ENCODE assay signal across 27 cellular contexts in genomic region chr11:38323961-38324761, GRCh38.
A peak's percentile ranks its signal among the peaks of the same experiment; 100 is the strongest.
DNase-seq lines count a peak whose midpoint lies in the region; ATAC-seq and TF ChIP-seq lines count a peak whose summit lies in the region.
"Had no signal": no experiment of that assay in that cellular context is flagged by ENCODE, and none has a peak within 500 bp of the region (broad histone marks: within the 10 kb centered on the region; RNA-seq: fewer than 3 reads in every experiment).

No MANE protein-coding gene starts in this region.

- H3K4me1 ChIP-seq in OCI-LY3 (ENCODE audit: low read length): no peaks in the 10 kb centered on the region
- H3K4me1 ChIP-seq: Caco-2, gastrocnemius medialis, suprapubic skin, upper lobe of right lung had no signal

- peak; percentile 60 for DNase-seq in DMS53 (lab: John Stamatoyannopoulos, UW)
- DNase-seq in DMS53 treated with DMSO at 0.1 percent for 48 hours (lab: John Stamatoyannopoulos, UW; ENCODE audit: unreplicated experiment): no peak
- peak; percentile 1 for DNase-seq in choroid plexus epithelial cell (ENCODE audit: low read depth)
- DNase-seq in myocyte (ENCODE audit: low read depth): peak; percentile 66
- DNase-seq in immature natural killer cell: no peak
- DNase-seq in HT-29 (ENCODE audit: low spot score): no peak
- DNase-seq: activated CD4-positive, alpha-beta memory T cell treated with anti-CD3 and anti-CD28 coated beads for 36 hours; activated naive CD4-positive, alpha-beta T cell treated with Interleukin-2 at 50 U/mL for 16 hours; Caco-2; DMS79 treated with DMSO at 0.1 percent for 48 hours; gastrocnemius medialis; left colon; NCI-H1092; NCI-H187; NCI-H446 treated with DMSO at 0.1 percent for 48 hours; SK-N-SH; stimulated activated naive CD4-positive, alpha-beta T cell treated with Interleukin-2 at 50 U/mL for 16 hours; upper lobe of right lung had no signal

- H3K4me3 ChIP-seq in OCI-LY3 (ENCODE audit: low read length): no peak overlapping the region
- no peak overlapping the region for H3K4me3 ChIP-seq in choroid plexus epithelial cell (ENCODE audit: low read depth, low read length)
- H3K4me3 ChIP-seq: gastrocnemius medialis, GM23338, suprapubic skin, upper lobe of right lung had no signal

- H3K4me3 Mint-ChIP-seq in immature natural killer cell: no peak overlapping the region
- H3K4me3 Mint-ChIP-seq: activated CD4-positive, alpha-beta memory T cell treated with anti-CD3 and anti-CD28 coated beads for 36 hours; GM23338; T-helper 1 cell treated with Interleukin-12 subunit alpha and Interleukin-12 subunit beta and Interleukin-4 antibody, amounts not matched to agents 30 μg/mL and 1 μg/mL, for 36 hours had no signal

- no peak for TF ChIP-seq CTCF in OCI-LY3 (IDR thresholded peaks at IDR 0.05; ENCODE audit: low read depth, low read length)
- no peak for TF ChIP-seq CTCF in choroid plexus epithelial cell (conservative IDR thresholded peaks at IDR 0.05; ENCODE audit: low read depth, low read length)

- H3K9me3 ChIP-seq in OCI-LY3 (ENCODE audit: insufficient read depth, low read length): no peaks in the 10 kb centered on the region
- H3K9me3 ChIP-seq: Caco-2, gastrocnemius medialis, SK-N-SH, suprapubic skin, upper lobe of right lung had no signal

- H2AFZ ChIP-seq in OCI-LY3 (ENCODE audit: low read depth, low read length): 0 out of 2 replicates have a peak overlapping the region, but pooled peaks have one; percentile 38
- H2AFZ ChIP-seq: GM23338 had no signal

- no peaks in the 10 kb centered on the region for H3K36me3 Mint-ChIP-seq in immature natural killer cell
- H3K36me3 Mint-ChIP-seq: activated CD4-positive, alpha-beta memory T cell treated with anti-CD3 and anti-CD28 coated beads for 36 hours had no signal

- no peaks in the 10 kb centered on the region for H3K27me3 ChIP-seq in OCI-LY3 (ENCODE audit: low read depth, low read length)
- H3K27me3 ChIP-seq: gastrocnemius medialis, suprapubic skin, upper lobe of right lung had no signal

- no peak overlapping the region for H3K4me2 ChIP-seq in OCI-LY3 (ENCODE audit: low read length)
- H3K4me2 ChIP-seq: GM23338, SK-N-SH had no signal

- no peaks in the 10 kb centered on the region for H3K27me3 Mint-ChIP-seq in immature natural killer cell (ENCODE audit: low read depth in 3 of 3)
- H3K27me3 Mint-ChIP-seq: activated CD4-positive, alpha-beta memory T cell treated with anti-CD3 and anti-CD28 coated beads for 36 hours had no signal

- H3K4me1 Mint-ChIP-seq in immature natural killer cell: no peaks in the 10 kb centered on the region

- H3K27ac Mint-ChIP-seq in immature natural killer cell: no peak overlapping the region
- H3K27ac Mint-ChIP-seq: activated CD4-positive, alpha-beta memory T cell treated with anti-CD3 and anti-CD28 coated beads for 36 hours; GM23338; T-helper 1 cell treated with Interleukin-12 subunit alpha and Interleukin-12 subunit beta and Interleukin-4 antibody, amounts not matched to agents 30 μg/mL and 1 μg/mL, for 36 hours had no signal

- no peaks in the 10 kb centered on the region for H3K79me2 ChIP-seq in OCI-LY3 (ENCODE audit: low read length)

- no peak for ATAC-seq in HG03571 (IDR thresholded peaks at IDR 0.05; ENCODE audit: unreplicated experiment)
- ATAC-seq: activated CD4-positive, CD25-positive, alpha-beta regulatory T cell treated with anti-CD3 and anti-CD28 coated beads, Interleukin-2, amount 50 U/mL, for 24 hours; gastrocnemius medialis; GM23338; left colon; upper lobe of right lung had no signal

- H3K27ac ChIP-seq in OCI-LY3 (ENCODE audit: low read length): no peak overlapping the region
- H3K27ac ChIP-seq: 22Rv1, C4-2B, gastrocnemius medialis, HL-60, suprapubic skin, upper lobe of right lung had no signal

- peaks cover 0 to 17% (median 0%) of the 10 kb centered on the region in 6 donors for H3K9me3 Mint-ChIP-seq in immature natural killer cell
- H3K9me3 Mint-ChIP-seq: GM23338 had no signal

- H4K20me1 ChIP-seq in OCI-LY3 (ENCODE audit: insufficient read depth, low read length): no peaks in the 10 kb centered on the region

- H3K36me3 ChIP-seq in OCI-LY3 (replicated peaks; ENCODE audit: low read depth, low read length): no peaks in the 10 kb centered on the region
- H3K36me3 ChIP-seq: gastrocnemius medialis, suprapubic skin, upper lobe of right lung had no signal

- H3K9ac ChIP-seq in OCI-LY3 (ENCODE audit: low read length): no peak overlapping the region
- H3K9ac ChIP-seq: SK-N-SH had no signal

Comparison
In these comparisons a context has a peak if more than half of its experiments do, and no peak if none do; other contexts are left out.
1. DNase-seq: peak in DMS53 (single experiment), choroid plexus epithelial cell (single experiment) and myocyte (single experiment); none in DMS53 treated with DMSO at 0.1 percent for 48 hours (single experiment), immature natural killer cell (0 of 3) and HT-29 (single experiment).